26 cellular contexts compared by ENCODE assay signal in genomic region chr14:104868811-104869572, GRCh38. TPM values are rescaled to one million over a fixed set of nuclear protein-coding genes. Genes with fewer than 3 reads are reported as not detected.
A peak's percentile ranks its signal among the peaks of the same experiment; 100 is the strongest.
DNase-seq lines count a peak whose midpoint lies in the region; ATAC-seq, FAIRE-seq and TF ChIP-seq lines count a peak whose summit lies in the region.
"Had no signal": no experiment of that assay in that cellular context is flagged by ENCODE, and none has a peak within 500 bp of the region (broad histone marks: within the 10 kb centered on the region; RNA-seq: fewer than 3 reads in every experiment).

No MANE protein-coding gene starts in this region.

- peaks cover 3 to 36% of the 10 kb centered on the region in 2 experiments; a peak in 3 of 4 replicates for H3K79me2 ChIP-seq in H1 (ENCODE audit: control insufficient read depth in 1 of 2, insufficient read depth in 2 of 2, low read length in 2 of 2)
- peaks cover 81% of the 10 kb centered on the region for H3K79me2 ChIP-seq in osteoblast (ENCODE audit: insufficient read depth, low read length)

- H2BK12ac ChIP-seq in H1 (ENCODE audit: low read depth, low read length) = no peak overlapping the region

- H3K27ac Mint-ChIP-seq in activated T-cell treated with anti-CD3 and anti-CD28 coated beads, Interleukin-2, amount 50 U/mL, for 72 hours = no peak overlapping the region
- no peak overlapping the region for H3K27ac Mint-ChIP-seq in activated CD8-positive, alpha-beta T cell treated with anti-CD3 and anti-CD28 coated beads, Interleukin-2, amount 10 ng/mL, durations not matched to agents 7 days and 5 days
- H3K27ac Mint-ChIP-seq: CD8-positive, alpha-beta T cell had no signal

- no peaks in the 10 kb centered on the region for H3K9me3 ChIP-seq in H1 (ENCODE audit: insufficient read depth in 2 of 2, low read depth in 1 of 2, low read length in 1 of 2)
- H3K9me3 ChIP-seq in osteoblast (ENCODE audit: low read depth, low read length) = no peaks in the 10 kb centered on the region
- H3K9me3 ChIP-seq: Caco-2, Peyer's patch, SJCRH30 had no signal

- H3K14ac ChIP-seq in H1 (ENCODE audit: insufficient read length) = no peak overlapping the region

- H2BK120ac ChIP-seq in H1 (replicated peaks; ENCODE audit: low read depth, low read length) = no peak overlapping the region

- peaks cover 13% of the 10 kb centered on the region for H3K27me3 Mint-ChIP-seq in activated T-cell treated with anti-CD3 and anti-CD28 coated beads, Interleukin-2, amount 50 U/mL, for 72 hours (ENCODE audit: low read depth)
- H3K27me3 Mint-ChIP-seq in activated CD8-positive, alpha-beta T cell treated with anti-CD3 and anti-CD28 coated beads, Interleukin-2, amount 10 ng/mL, durations not matched to agents 7 days and 5 days (ENCODE audit: low read depth) = peaks cover 19% of the 10 kb centered on the region

- H3K56ac ChIP-seq in H1 (replicated peaks; ENCODE audit: insufficient read length, low read depth, low read length) = no peak overlapping the region

- peak; percentile 8 for DNase-seq in GM06990 (ENCODE audit: extremely low read depth, insufficient read length)
- DNase-seq in H7 = peak; percentile 28
- peak in 1 of 2 experiments; percentile 39 for DNase-seq in H1 (ENCODE audit: low read depth in 1 of 2, low spot score in 2 of 2)
- peak; percentile 67 for DNase-seq in osteoblast (ENCODE audit: insufficient read length, low spot score, missing footprints)
- DNase-seq in activated T-cell treated with anti-CD3 and anti-CD28 coated beads, Interleukin-2, amount 50 U/mL, for 72 hours = no peak
- DNase-seq in activated CD8-positive, alpha-beta T cell treated with anti-CD3 and anti-CD28 coated beads, Interleukin-2, amount 10 ng/mL, durations not matched to agents 7 days and 5 days = no peak
- DNase-seq: Caco-2; CD8-positive, alpha-beta T cell; Kasumi-1; NCI-H1417; NCI-H1694; NCI-H2029 treated with DMSO at 0.1 percent for 48 hours; NCI-H510A; NCI-H69; Peyer's patch; SJCRH30 had no signal

- no peaks in the 10 kb centered on the region for H3K9me3 Mint-ChIP-seq in activated T-cell treated with anti-CD3 and anti-CD28 coated beads, Interleukin-2, amount 50 U/mL, for 72 hours
- no peaks in the 10 kb centered on the region for H3K9me3 Mint-ChIP-seq in activated CD8-positive, alpha-beta T cell treated with anti-CD3 and anti-CD28 coated beads, Interleukin-2, amount 10 ng/mL, durations not matched to agents 7 days and 5 days (ENCODE audit: insufficient read depth)
- H3K9me3 Mint-ChIP-seq: CD8-positive, alpha-beta T cell had no signal

- peaks cover 21% of the 10 kb centered on the region; the same call in 1 of the 2 replicates for H3K23me2 ChIP-seq in H1 (ENCODE audit: low read depth, low read length)

- H2AFZ ChIP-seq in H1 (ENCODE audit: low read length) (no peak overlapping the region), osteoblast (ENCODE audit: low read length) (no peak overlapping the region)

- peaks cover 29 to 41% of the 10 kb centered on the region in 2 experiments for H4K20me1 ChIP-seq in H1 (replicated peaks in 1 of 2; ENCODE audit: control insufficient read depth in 1 of 2, insufficient read depth in 2 of 2, low read length in 2 of 2)
- H4K20me1 ChIP-seq in osteoblast (ENCODE audit: insufficient read depth, low read length) = peaks cover 60% of the 10 kb centered on the region

- CTCF ChIA-PET in H1 (lab: Charles Lee; ENCODE audit: partially characterized antibody) = interaction anchor here (0.6 to 5.7 kb wide), 14 partner anchors 20 to 222 kb away, joined by 3 to 38 read pairs (median 3); no protein-coding TSS in a partner anchor
- CTCF ChIA-PET in activated CD8-positive, alpha-beta T cell treated with anti-CD3 and anti-CD28 coated beads, Interleukin-2, amount 10 ng/mL, durations not matched to agents 7 days and 5 days (lab: Charles Lee) = no interaction called here

- H3K4me1 Mint-ChIP-seq in activated T-cell treated with anti-CD3 and anti-CD28 coated beads, Interleukin-2, amount 50 U/mL, for 72 hours (ENCODE audit: low read depth) = peaks cover 11% of the 10 kb centered on the region
- peaks cover 12% of the 10 kb centered on the region for H3K4me1 Mint-ChIP-seq in activated CD8-positive, alpha-beta T cell treated with anti-CD3 and anti-CD28 coated beads, Interleukin-2, amount 10 ng/mL, durations not matched to agents 7 days and 5 days (ENCODE audit: low read depth)

- FAIRE-seq in H1 (lab: Jason Lieb, UNC) = no peak
- FAIRE-seq: G401.6, GM12891, HepG2, K562 had no signal

- no peak overlapping the region for H3K18ac ChIP-seq in H1 (ENCODE audit: extremely low read depth, low read length)

- H4K5ac ChIP-seq in H1 (ENCODE audit: insufficient read length, low read depth, low read length) = no peak overlapping the region

- TF ChIP-seq EP300 in H1 (IDR thresholded peaks at IDR 0.05; ENCODE audit: borderline replicate concordance in 1 of 2, low read depth in 2 of 2, low read length in 2 of 2) = no peak

- H2BK5ac ChIP-seq in H1 (ENCODE audit: low read depth, low read length) = no peak overlapping the region; the same call in 1 of the 2 replicates

- no peak overlapping the region for H3K23ac ChIP-seq in H1 (ENCODE audit: insufficient read length)

- no peak for ATAC-seq in activated T-cell treated with anti-CD3 and anti-CD28 coated beads, Interleukin-2, amount 50 U/mL, for 72 hours (replicated peaks in 1 of 2)
- no peak for ATAC-seq in activated CD8-positive, alpha-beta T cell treated with anti-CD3 and anti-CD28 coated beads, Interleukin-2, amount 10 ng/mL, durations not matched to agents 7 days and 5 days
- no peak for ATAC-seq in HG03095 (IDR thresholded peaks at IDR 0.05; ENCODE audit: unreplicated experiment)
- ATAC-seq: CD8-positive, alpha-beta T cell; HepG2; K562; SK-N-SH treated with all-trans-retinoic acid at 6 μM for 48 hours had no signal

- H3K4ac ChIP-seq in H1 (replicated peaks; ENCODE audit: insufficient read length, low read depth, low read length) = no peak overlapping the region

- no peak for TF ChIP-seq CTCF in GM06990 (IDR thresholded peaks at IDR 0.05; ENCODE audit: insufficient read depth, low read length, poor library complexity, severe bottlenecking)
- TF ChIP-seq CTCF in H1 (IDR thresholded peaks at IDR 0.05; ENCODE audit: control extremely low read depth in 1 of 3, insufficient read depth in 1 of 3, low read depth in 1 of 3, low read length in 3 of 3) = no peak
- no peak for TF ChIP-seq CTCF in osteoblast (IDR thresholded peaks at IDR 0.05; ENCODE audit: extremely low read depth, low read depth, low read length)

- H3K4me3 Mint-ChIP-seq in activated T-cell treated with anti-CD3 and anti-CD28 coated beads, Interleukin-2, amount 50 U/mL, for 72 hours = no peak overlapping the region
- H3K4me3 Mint-ChIP-seq in activated CD8-positive, alpha-beta T cell treated with anti-CD3 and anti-CD28 coated beads, Interleukin-2, amount 10 ng/mL, durations not matched to agents 7 days and 5 days = no peak overlapping the region
- H3K4me3 Mint-ChIP-seq: CD8-positive, alpha-beta T cell had no signal

- no peak overlapping the region for H4K91ac ChIP-seq in H1 (replicated peaks; ENCODE audit: insufficient read length, low read length)

- no peak overlapping the region for H2AK5ac ChIP-seq in H1 (ENCODE audit: low read depth, low read length)

- H3K27ac ChIP-seq in H1 (ENCODE audit: low read depth, low read length) (no peak overlapping the region), osteoblast (ENCODE audit: low read depth, low read length) (no peak overlapping the region)
- H3K27ac ChIP-seq: C4-2B, Peyer's patch, SJCRH30 had no signal

- no peaks in the 10 kb centered on the region for H3K36me3 Mint-ChIP-seq in activated T-cell treated with anti-CD3 and anti-CD28 coated beads, Interleukin-2, amount 50 U/mL, for 72 hours (ENCODE audit: insufficient read depth in 2 of 2)
- H3K36me3 Mint-ChIP-seq in activated CD8-positive, alpha-beta T cell treated with anti-CD3 and anti-CD28 coated beads, Interleukin-2, amount 10 ng/mL, durations not matched to agents 7 days and 5 days (ENCODE audit: low read depth) = no peaks in the 10 kb centered on the region
- H3K36me3 Mint-ChIP-seq: CD8-positive, alpha-beta T cell had no signal

- no peak overlapping the region for H3K4me3 ChIP-seq in GM06990 (replicated peaks; ENCODE audit: low read depth, low read length)
- no peak overlapping the region for H3K4me3 ChIP-seq in H7 (ENCODE audit: insufficient read depth, low read depth, low read length)
- H3K4me3 ChIP-seq in H1 (ENCODE audit: extremely low read depth in 1 of 4, insufficient read depth in 2 of 4, low read depth in 3 of 4, low read length in 4 of 4) = no peak overlapping the region
- no peak overlapping the region for H3K4me3 ChIP-seq in osteoblast (ENCODE audit: insufficient read depth, low read length)
- H3K4me3 ChIP-seq: K562, Peyer's patch, SJCRH30 had no signal

- peaks cover 0 to 25% (median 18%) of the 10 kb centered on the region in 4 experiments; a peak in 6 of 7 replicates for H3K4me1 ChIP-seq in H1 (replicated peaks in 1 of 4; ENCODE audit: control insufficient read depth in 3 of 4, insufficient read depth in 4 of 4, low read length in 3 of 4)
- H3K4me1 ChIP-seq in osteoblast (ENCODE audit: insufficient read depth, low read length) = peaks cover 20% of the 10 kb centered on the region
- H3K4me1 ChIP-seq: Caco-2, SJCRH30 had no signal

- 86% methylated on average over 22 of the region's 22 CpGs; no CpG with 5 or more reads in 1 of the 2 experiments for WGBS in H1 (ENCODE audit: extremely low coverage in 1 of 2, insufficient coverage in 1 of 2, insufficient read length in 1 of 2, insufficient replicate concordance in 2 of 2, low coverage in 1 of 2, low lambda C conversion rate in 2 of 2, missing lambda C conversion rate in 1 of 2), 2 experiments

- no peak overlapping the region for H2BK15ac ChIP-seq in H1 (ENCODE audit: low read length)

- no peak for TF ChIP-seq RAD21 in H1 (IDR thresholded peaks at IDR 0.05 in 1 of 2, conservative IDR thresholded peaks at IDR 0.05 in 1 of 2; ENCODE audit: low read depth in 2 of 2, low read length in 2 of 2)

- POLR2A ChIA-PET in H1 (lab: Charles Lee; ENCODE audit: partially characterized antibody) = interaction anchor here (1.0 to 1.5 kb wide), 5 partner anchors 13 to 115 kb away, joined by 3 to 5 read pairs (median 5); no protein-coding TSS in a partner anchor
- POLR2A ChIA-PET in activated CD8-positive, alpha-beta T cell treated with anti-CD3 and anti-CD28 coated beads, Interleukin-2, amount 10 ng/mL, durations not matched to agents 7 days and 5 days (lab: Charles Lee) = no interaction called here

- peak overlapping the region; percentile 79; the same call in 1 of the 2 replicates for H4K8ac ChIP-seq in H1 (ENCODE audit: extremely low read depth, insufficient read depth, low read length)

- H3K4me2 ChIP-seq in H1 (ENCODE audit: insufficient read depth in 1 of 2, low read depth in 2 of 2, low read length in 2 of 2) (no peak overlapping the region), osteoblast (ENCODE audit: insufficient read depth, low read length) (no peak overlapping the region)

- H3K36me3 ChIP-seq in GM06990 (ENCODE audit: control insufficient read depth, insufficient read depth, low read length) = no peaks in the 10 kb centered on the region
- H3K36me3 ChIP-seq in H7 (replicated peaks; ENCODE audit: control insufficient read depth, insufficient read depth, low read length) = no peaks in the 10 kb centered on the region
- no peaks in the 10 kb centered on the region for H3K36me3 ChIP-seq in H1 (ENCODE audit: control insufficient read depth in 2 of 4, insufficient read depth in 4 of 4, low read length in 3 of 4)
- peaks cover 5% of the 10 kb centered on the region for H3K36me3 ChIP-seq in osteoblast (ENCODE audit: insufficient read depth, low read length)
- H3K36me3 ChIP-seq: SJCRH30 had no signal

- H2BK20ac ChIP-seq in H1 (ENCODE audit: low read length) = no peak overlapping the region

- no peak overlapping the region for H3K9ac ChIP-seq in H1 (replicated peaks in 1 of 4; ENCODE audit: extremely low read depth in 1 of 4, low read depth in 3 of 4, low read length in 3 of 4)

- H3K79me1 ChIP-seq in H1 (ENCODE audit: low read depth, low read length) = peaks cover 31% of the 10 kb centered on the region

- H3K27me3 ChIP-seq in GM06990 (replicated peaks; ENCODE audit: control insufficient read depth, insufficient read depth, low read length) = peaks cover 4% of the 10 kb centered on the region
- H3K27me3 ChIP-seq in H7 (ENCODE audit: control insufficient read depth, insufficient read depth, low read length) = peaks cover 6% of the 10 kb centered on the region; the same call in 1 of the 2 replicates
- H3K27me3 ChIP-seq in H1 (replicated peaks in 1 of 4; ENCODE audit: control insufficient read depth in 3 of 4, extremely low read depth in 1 of 4, insufficient read depth in 3 of 4, low read length in 3 of 4) = no peaks in the 10 kb centered on the region
- peaks cover 8% of the 10 kb centered on the region for H3K27me3 ChIP-seq in osteoblast (ENCODE audit: insufficient read depth, low read length)
- H3K27me3 ChIP-seq: Peyer's patch had no signal

- TF ChIP-seq POLR2A in H1 (IDR thresholded peaks at IDR 0.05; ENCODE audit: control extremely low read depth in 1 of 2, low read depth in 2 of 2, low read length in 2 of 2) = no peak

RNA-seq across cellular contexts. Expression of gene CEP170B, which starts 3.9 kb away (rescaled TPM):
- 20.8 and 21.4 TPM in 2 replicates for total RNA-seq in H7 (2014; rRNA removed; shearing (Covaris generic))
- 32.3 and 33.8 TPM in 2 replicates for total RNA-seq in H1 (2021; fragmentation: NEBNext Ultra II Directional; extraction: Animal tissue kit (Norgen Biotek cat#: 25700))
- polyA plus RNA-seq in H1 (2011; rRNA removed) = 9.1 and 15.2 TPM in 2 replicates
- polyA plus RNA-seq in H1 (2011; cell fraction: cytosol; rRNA removed) = 9.4 TPM
- polyA plus RNA-seq in H1 (2011; cell fraction: nucleus; rRNA removed) = 34.9 TPM
- polyA plus RNA-seq in H1 (2012, experiment 1 of 2) = 14.3 to 23.9 TPM (median 20.7 TPM) in 4 replicates
- 13.0 TPM for polyA plus RNA-seq in H1 (2012, experiment 2 of 2)
- 17.1 TPM for polyA plus RNA-seq in H1 (2013, experiment 1 of 2)
- 16.2 TPM for polyA plus RNA-seq in H1 (2013, experiment 2 of 2)
- polyA minus RNA-seq in H1 (2011; rRNA and poly(A)+ RNA removed) = 4.7 and 5.7 TPM in 2 replicates
- polyA minus RNA-seq in H1 (2011; cell fraction: cytosol; rRNA and poly(A)+ RNA removed) = 11.5 TPM
- polyA minus RNA-seq in H1 (2011; cell fraction: nucleus; rRNA and poly(A)+ RNA removed) = 11.6 TPM
- total RNA-seq in osteoblast = 17.1 and 21.0 TPM in 2 replicates
- 1 to 10 TPM; 6.1 to 7.9 TPM for total RNA-seq in activated T-cell treated with anti-CD3 and anti-CD28 coated beads, Interleukin-2, amount 50 U/mL, for 72 hours
- 1 to 10 TPM; 2.5 to 2.7 TPM for total RNA-seq in activated CD8-positive, alpha-beta T cell treated with anti-CD3 and anti-CD28 coated beads, Interleukin-2, amount 10 ng/mL, durations not matched to agents 7 days and 5 days

RNA-seq across cellular contexts. Expression of gene PLD4, which starts 55.7 kb away (rescaled TPM):
- total RNA-seq in H7 (2014; rRNA removed; shearing (Covaris generic)) = 0.11 TPM in 1 of 2 replicates, not detected in the other
- total RNA-seq in H1 (2021; fragmentation: NEBNext Ultra II Directional; extraction: Animal tissue kit (Norgen Biotek cat#: 25700)) = 0.04 TPM in 1 of 2 replicates, not detected in the other
- polyA plus RNA-seq in H1 (2011; rRNA removed) = 0.05 and 0.06 TPM in 2 replicates
- 0.04 TPM for polyA plus RNA-seq in H1 (2011; cell fraction: cytosol; rRNA removed)
- polyA plus RNA-seq in H1 (2011; cell fraction: nucleus; rRNA removed) = 0.13 TPM
- 0.13 TPM in 1 of 4 replicates, not detected in the others for polyA plus RNA-seq in H1 (2012, experiment 1 of 2)
- polyA plus RNA-seq in H1 (2012, experiment 2 of 2) = not detected
- polyA plus RNA-seq in H1 (2013, experiment 1 of 2) = 0.04 TPM
- polyA plus RNA-seq in H1 (2013, experiment 2 of 2) = 0.02 TPM
- polyA minus RNA-seq in H1 (2011; rRNA and poly(A)+ RNA removed) = 0.06 and 0.10 TPM in 2 replicates
- polyA minus RNA-seq in H1 (2011; cell fraction: cytosol; rRNA and poly(A)+ RNA removed) = not detected
- 0.20 TPM for polyA minus RNA-seq in H1 (2011; cell fraction: nucleus; rRNA and poly(A)+ RNA removed)
- not detected in 2 replicates for total RNA-seq in osteoblast
- under 1 TPM in 1 of 2 donors, not detected in 1; 0.30 TPM for total RNA-seq in activated T-cell treated with anti-CD3 and anti-CD28 coated beads, Interleukin-2, amount 50 U/mL, for 72 hours
- total RNA-seq in activated CD8-positive, alpha-beta T cell treated with anti-CD3 and anti-CD28 coated beads, Interleukin-2, amount 10 ng/mL, durations not matched to agents 7 days and 5 days = not detected
- total RNA-seq: A673, Caco-2, H4, HepG2, M059J, SJCRH30 had no signal
- polyA plus RNA-seq: HepG2, K562 had no signal

Comparison
In these comparisons a context has a peak if more than half of its experiments do, and no peak if none do; other contexts are left out.
1. DNase-seq: peak in GM06990 (single experiment), H7 (single experiment) and osteoblast (single experiment); none in activated T-cell treated with anti-CD3 and anti-CD28 coated beads, Interleukin-2, amount 50 U/mL, for 72 hours (0 of 2) and activated CD8-positive, alpha-beta T cell treated with anti-CD3 and anti-CD28 coated beads, Interleukin-2, amount 10 ng/mL, durations not matched to agents 7 days and 5 days (single experiment).